ENCODE assay signal across 19 cellular contexts in the genomic region with DNA sequence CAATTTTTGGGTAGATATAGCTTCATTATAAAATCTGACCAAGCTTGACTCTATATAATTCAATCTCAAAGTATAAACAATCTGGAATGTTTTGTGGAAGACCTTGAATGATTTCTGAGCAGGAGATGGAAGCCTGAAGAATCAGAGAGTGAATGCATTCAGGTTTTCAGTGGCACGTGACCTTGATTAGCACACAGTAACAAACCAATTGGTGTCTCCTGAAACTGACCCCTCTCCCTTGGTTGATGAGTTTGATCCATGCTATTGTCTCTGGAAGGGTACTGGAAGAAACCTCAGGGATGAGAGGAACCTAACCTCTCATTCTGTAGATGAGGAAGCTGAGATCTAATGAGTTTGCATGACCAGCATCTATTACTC. TPM values are rescaled to one million over a fixed set of nuclear protein-coding genes. Genes with fewer than 3 reads are reported as not detected.
"Had no signal": no experiment of that assay in that cellular context is flagged by ENCODE, and none has a peak within 500 bp of the region (broad histone marks: within the 10 kb centered on the region; RNA-seq: fewer than 3 reads in every experiment).

No MANE protein-coding gene starts in this region.

- H3K4me3 ChIP-seq: adrenal gland, colonic mucosa, dorsolateral prefrontal cortex, esophagus squamous epithelium, gastrocnemius medialis, mucosa of descending colon, thyroid gland had no signal

- ATAC-seq: effector memory CD8-positive, alpha-beta T cell; gastrocnemius medialis; T-helper 17 cell had no signal

- H3K27me3 ChIP-seq: adrenal gland, colonic mucosa, gastrocnemius medialis, thyroid gland had no signal

- H3K9me3 Mint-ChIP-seq: activated CD4-positive, alpha-beta T cell treated with anti-CD3 and anti-CD28 coated beads, Interleukin-2, amount 10 ng/mL, durations not matched to agents 7 days and 5 days; central memory CD8-positive, alpha-beta T cell; effector memory CD8-positive, alpha-beta T cell; memory B cell; nephron progenitor cell; stimulated activated naive CD8-positive, alpha-beta T cell treated with anti-CD3 and anti-CD28 coated beads, Interleukin-15, Interleukin-2, amounts not matched to agents 100 ng/mL and 50 ng/mL, for 24 hours had no signal

- H3K4me3 Mint-ChIP-seq: activated CD4-positive, alpha-beta T cell treated with anti-CD3 and anti-CD28 coated beads, Interleukin-2, amount 10 ng/mL, durations not matched to agents 7 days and 5 days; activated naive CD8-positive, alpha-beta T cell; central memory CD8-positive, alpha-beta T cell; effector memory CD8-positive, alpha-beta T cell; memory B cell; nephron progenitor cell; stimulated activated naive CD8-positive, alpha-beta T cell treated with anti-CD3 and anti-CD28 coated beads, Interleukin-15, Interleukin-2, amounts not matched to agents 100 ng/mL and 50 ng/mL, for 24 hours; T-helper 17 cell had no signal

- H3K79me2 ChIP-seq: parathyroid adenoma had no signal

- H3K27ac Mint-ChIP-seq: activated CD4-positive, alpha-beta T cell treated with anti-CD3 and anti-CD28 coated beads, Interleukin-2, amount 10 ng/mL, durations not matched to agents 7 days and 5 days; activated naive CD8-positive, alpha-beta T cell; effector memory CD8-positive, alpha-beta T cell; memory B cell; nephron progenitor cell; stimulated activated naive CD8-positive, alpha-beta T cell treated with anti-CD3 and anti-CD28 coated beads, Interleukin-15, Interleukin-2, amounts not matched to agents 100 ng/mL and 50 ng/mL, for 24 hours; T-helper 17 cell had no signal

- H2AFZ ChIP-seq: parathyroid adenoma had no signal

- H3K4me1 Mint-ChIP-seq: central memory CD8-positive, alpha-beta T cell had no signal

- DNase-seq: esophagus squamous epithelium, gastrocnemius medialis, T-helper 17 cell had no signal

- H3K36me3 Mint-ChIP-seq: activated naive CD8-positive, alpha-beta T cell; memory B cell had no signal

- H3K36me3 ChIP-seq: adrenal gland, colonic mucosa, esophagus squamous epithelium, gastrocnemius medialis, thyroid gland had no signal

- H3K9ac ChIP-seq: parathyroid adenoma had no signal

- H3K27me3 Mint-ChIP-seq: activated CD4-positive, alpha-beta T cell treated with anti-CD3 and anti-CD28 coated beads, Interleukin-2, amount 10 ng/mL, durations not matched to agents 7 days and 5 days had no signal

- H3K4me1 ChIP-seq: adrenal gland, colonic mucosa, esophagus squamous epithelium, gastrocnemius medialis had no signal

- H3K9me3 ChIP-seq: adrenal gland, colonic mucosa, esophagus squamous epithelium, gastrocnemius medialis, mucosa of descending colon, thyroid gland had no signal

- H3K27ac ChIP-seq: adrenal gland, colonic mucosa, dorsolateral prefrontal cortex, esophagus squamous epithelium, gastrocnemius medialis, parathyroid adenoma had no signal

RNA-seq across cellular contexts. Expression of a gene that starts 39.6 kb away (rescaled TPM):
- total RNA-seq: activated CD4-positive, alpha-beta T cell treated with anti-CD3 and anti-CD28 coated beads, Interleukin-2, amount 10 ng/mL, durations not matched to agents 7 days and 5 days; esophagus squamous epithelium; liver; pulmonary artery endothelial cell; T-helper 17 cell; ureter had no signal
- polyA plus RNA-seq: adrenal gland, liver had no signal
